In genomic region chr11:110433393-110434333, GRCh38 we compare ENCODE assay signal across 8 cellular contexts. TPM values are rescaled to one million over a fixed set of nuclear protein-coding genes. Genes with fewer than 3 reads are reported as not detected.
A peak's percentile ranks its signal among the peaks of the same experiment; 100 is the strongest.
DNase-seq lines count a peak whose midpoint lies in the region; ATAC-seq, FAIRE-seq and TF ChIP-seq lines count a peak whose summit lies in the region.

No MANE protein-coding gene starts in this region.

- H3K9me3 Mint-ChIP-seq in astrocyte (ENCODE audit: unreplicated experiment), result no peaks in the 10 kb centered on the region

- DNase-seq in NCI-H2029 (lab: John Stamatoyannopoulos, UW) (peak; percentile 21), NCI-H2029 treated with DMSO at 0.1 percent for 48 hours (lab: John Stamatoyannopoulos, UW) (no peak), NB4 (ENCODE audit: low read depth) (peak; percentile 47), astrocyte (ENCODE audit: low read depth) (no peak), right lobe of liver (no peak)
- DNase-seq in effector memory CD4-positive, alpha-beta T cell, result no peak

- FAIRE-seq in astrocyte (lab: Jason Lieb, UNC), result peak; percentile 63

- H3K4me1 ChIP-seq in astrocyte (ENCODE audit: insufficient read depth, low read length), result peaks cover 21% of the 10 kb centered on the region
- H3K4me1 ChIP-seq in right lobe of liver, result peaks cover 0 to 55% (median 22%) of the 10 kb centered on the region in 4 donors
- peaks cover 12% of the 10 kb centered on the region for H3K4me1 ChIP-seq in effector memory CD4-positive, alpha-beta T cell (ENCODE audit: control insufficient read depth, insufficient read depth, low read length, poor library complexity, severe bottlenecking)

- no peak overlapping the region for H2AFZ ChIP-seq in astrocyte (ENCODE audit: low read depth, low read length)

- H3K9me3 ChIP-seq in astrocyte (ENCODE audit: insufficient read depth, low read depth, low read length) (no peaks in the 10 kb centered on the region), right lobe of liver (no peaks in the 10 kb centered on the region)
- H3K9me3 ChIP-seq in effector memory CD4-positive, alpha-beta T cell (ENCODE audit: control insufficient read depth, low read length), result no peaks in the 10 kb centered on the region

- TF ChIP-seq CTCF in NB4 (IDR thresholded peaks at IDR 0.05; ENCODE audit: low read depth, low read length) (no peak), astrocyte (IDR thresholded peaks at IDR 0.05; ENCODE audit: insufficient read depth, low read depth, low read length) (peak; percentile 51), right lobe of liver (IDR thresholded peaks at IDR 0.05) (peak; percentile 56 to 70 (median 70))

- peak overlapping the region; percentile 46 for H3K4me2 ChIP-seq in astrocyte (ENCODE audit: low read length)

- H3K27me3 Mint-ChIP-seq in astrocyte (ENCODE audit: low read depth, unreplicated experiment), result no peaks in the 10 kb centered on the region

- H3K36me3 ChIP-seq in astrocyte (ENCODE audit: insufficient read depth, low read length) (no peaks in the 10 kb centered on the region), right lobe of liver (peaks cover 0 to 8% (median 0%) of the 10 kb centered on the region in 4 donors)
- peaks cover 16% of the 10 kb centered on the region for H3K36me3 ChIP-seq in effector memory CD4-positive, alpha-beta T cell (ENCODE audit: control insufficient read depth, insufficient read depth, low read length)

- H3K36me3 Mint-ChIP-seq in astrocyte (ENCODE audit: low read depth, unreplicated experiment), result peaks cover 2% of the 10 kb centered on the region

- H3K4me3 Mint-ChIP-seq in astrocyte (ENCODE audit: unreplicated experiment), result no peak overlapping the region

- H3K79me2 ChIP-seq in astrocyte (ENCODE audit: insufficient read depth, low read length), result peaks cover 62% of the 10 kb centered on the region

- WGBS in right lobe of liver (ENCODE audit: insufficient coverage, low coverage, low lambda C conversion rate, missing lambda C conversion rate), result 39% methylated on average over 5 of the region's 5 CpGs

- peaks cover 51% of the 10 kb centered on the region for H4K20me1 ChIP-seq in astrocyte (ENCODE audit: insufficient read depth, low read length)

- peaks cover 24% of the 10 kb centered on the region for H3K4me1 Mint-ChIP-seq in astrocyte (ENCODE audit: low read depth, unreplicated experiment)

- H3K27ac Mint-ChIP-seq in astrocyte (ENCODE audit: unreplicated experiment), result no peak overlapping the region

- intact Hi-C loops in right lobe of liver (cut with DNase I), result no loop called here

- H3K4me3 ChIP-seq in NB4 (ENCODE audit: low read depth, low read length) (no peak overlapping the region), astrocyte (ENCODE audit: insufficient read depth, low read depth, low read length) (no peak overlapping the region), right lobe of liver (peak overlapping the region in 1 of 3 donors; percentile 16)
- H3K4me3 ChIP-seq in effector memory CD4-positive, alpha-beta T cell (ENCODE audit: insufficient read depth, low read depth, low read length, poor library complexity, severe bottlenecking), result no peak overlapping the region

- TF ChIP-seq POLR2A in NB4 (IDR thresholded peaks at IDR 0.05; ENCODE audit: extremely low read depth, insufficient read length) (no peak), right lobe of liver (IDR thresholded peaks at IDR 0.05) (no peak)

- ATAC-seq in right lobe of liver, result no peak
- ATAC-seq in HG02763 (IDR thresholded peaks at IDR 0.05; ENCODE audit: unreplicated experiment), result no peak
- ATAC-seq in HG02588 (IDR thresholded peaks at IDR 0.05; ENCODE audit: unreplicated experiment), result no peak

- H3K27me3 ChIP-seq in astrocyte (ENCODE audit: insufficient read depth, low read length) (no peaks in the 10 kb centered on the region), right lobe of liver (no peaks in the 10 kb centered on the region)
- H3K27me3 ChIP-seq in effector memory CD4-positive, alpha-beta T cell (replicated peaks; ENCODE audit: control insufficient read depth, insufficient read depth, low read length, poor library complexity, severe bottlenecking), result no peaks in the 10 kb centered on the region

- H3K27ac ChIP-seq in astrocyte (ENCODE audit: low read depth, low read length) (no peak overlapping the region), right lobe of liver (peak overlapping the region in 2 of 3 donors; percentile 11 to 63)
- no peak overlapping the region for H3K27ac ChIP-seq in effector memory CD4-positive, alpha-beta T cell (ENCODE audit: insufficient read depth, low read length, poor library complexity, severe bottlenecking)

- no peak overlapping the region for H3K9ac ChIP-seq in astrocyte (ENCODE audit: low read length)

RNA-seq across cellular contexts. Expression of gene FDX1, which starts 3.9 kb away (rescaled TPM):
- 6.8 and 7.1 TPM in 2 replicates for total RNA-seq in astrocyte
- total RNA-seq in right lobe of liver, result 10 to 100 TPM; 20.6 to 42.6 (median 25.1) TPM

Comparison
In these comparisons a context has a peak if more than half of its experiments do, and no peak if none do; other contexts are left out.
1. DNase-seq: peak in NCI-H2029 (single experiment) and NB4 (single experiment); none in NCI-H2029 treated with DMSO at 0.1 percent for 48 hours (single experiment), astrocyte (single experiment), right lobe of liver (0 of 3) and effector memory CD4-positive, alpha-beta T cell (0 of 3).
2. H3K27ac ChIP-seq: peak in right lobe of liver (2 of 3); none in astrocyte (single experiment) and effector memory CD4-positive, alpha-beta T cell (single experiment).